10 cellular contexts compared by ENCODE assay signal in the genomic region with DNA sequence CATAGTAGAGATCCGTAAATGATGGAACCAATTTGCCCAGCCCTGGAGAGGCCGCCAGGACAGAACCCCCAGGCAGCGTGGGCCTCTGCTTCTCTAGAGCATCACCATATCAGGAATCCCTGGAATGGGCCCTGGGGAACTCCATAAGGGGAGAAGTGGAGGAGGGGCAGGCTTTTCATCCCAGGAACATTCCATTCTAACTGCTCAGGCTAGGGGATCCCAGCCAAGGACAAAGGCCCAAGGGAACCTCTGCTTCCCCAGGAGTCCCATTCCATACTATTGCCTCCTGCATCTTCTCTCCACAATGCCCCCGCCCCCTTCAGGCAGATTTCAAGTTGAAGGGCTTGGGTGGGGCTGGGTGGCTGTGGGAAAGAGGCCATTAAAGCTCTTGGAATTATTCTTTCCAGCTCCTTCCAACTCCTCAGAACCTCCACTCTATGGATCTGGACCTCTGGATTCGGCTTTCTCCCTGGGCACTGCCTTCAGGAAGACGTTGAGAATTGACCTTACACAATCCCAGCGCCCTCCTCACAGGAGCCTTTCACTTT. TPM values are rescaled to one million over a fixed set of nuclear protein-coding genes. Genes with fewer than 3 reads are reported as not detected.
A peak's percentile ranks its signal among the peaks of the same experiment; 100 is the strongest.
DNase-seq lines count a peak whose midpoint lies in the region; ATAC-seq and TF ChIP-seq lines count a peak whose summit lies in the region.
"Had no signal": no experiment of that assay in that cellular context is flagged by ENCODE, and none has a peak within 500 bp of the region (broad histone marks: within the 10 kb centered on the region; RNA-seq: fewer than 3 reads in every experiment).

No MANE protein-coding gene starts in this region.

- H3K27ac ChIP-seq in BLaER1 treated with 17β-estradiol and CSF1 and Interleukin-3, amounts not matched to agents 10 nM and 100 nM = peak overlapping the region in 1 of 11 experiments; percentile 87; a peak in 2 of 22 replicates
- peak overlapping the region; percentile 82 for H3K27ac ChIP-seq in osteoblast (ENCODE audit: low read depth, low read length)

- peaks cover 3% of the 10 kb centered on the region for H3K79me2 ChIP-seq in osteoblast (ENCODE audit: insufficient read depth, low read length)

- no peak for ATAC-seq in GM21423 (IDR thresholded peaks at IDR 0.05; ENCODE audit: unreplicated experiment)

- no peak overlapping the region for H3K4me3 ChIP-seq in BLaER1 treated with 17β-estradiol and CSF1 and Interleukin-3, amounts not matched to agents 10 nM and 100 nM
- H3K4me3 ChIP-seq in osteoblast (ENCODE audit: insufficient read depth, low read length) = peak overlapping the region; percentile 13

- no peaks in the 10 kb centered on the region for H3K9me3 ChIP-seq in BLaER1 treated with 17β-estradiol and CSF1 and Interleukin-3, amounts not matched to agents 10 nM and 100 nM (replicated peaks in 1 of 11)
- no peaks in the 10 kb centered on the region for H3K9me3 ChIP-seq in osteoblast (ENCODE audit: low read depth, low read length)

- peaks cover 53 to 82% (median 75%) of the 10 kb centered on the region in 10 experiments for H3K4me1 ChIP-seq in BLaER1 treated with 17β-estradiol and CSF1 and Interleukin-3, amounts not matched to agents 10 nM and 100 nM
- H3K4me1 ChIP-seq in osteoblast (ENCODE audit: insufficient read depth, low read length) = peaks cover 55% of the 10 kb centered on the region

- TF ChIP-seq CTCF in osteoblast (IDR thresholded peaks at IDR 0.05; ENCODE audit: extremely low read depth, low read depth, low read length) = no peak

- peaks cover 26 to 31% (median 29%) of the 10 kb centered on the region in 11 experiments for H3K27me3 ChIP-seq in BLaER1 treated with 17β-estradiol and CSF1 and Interleukin-3, amounts not matched to agents 10 nM and 100 nM
- H3K27me3 ChIP-seq in osteoblast (ENCODE audit: insufficient read depth, low read length) = no peaks in the 10 kb centered on the region

- peak; percentile 46 for DNase-seq in SK-MEL-5 (ENCODE audit: low read depth, low spot score)
- DNase-seq in foreskin melanocyte = peak; percentile 84
- peak; percentile 98 for DNase-seq in osteoblast (ENCODE audit: insufficient read length, low spot score, missing footprints)
- no peak for DNase-seq in hippocampal formation (lab: John Stamatoyannopoulos, UW)
- DNase-seq in NCI-H2171 treated with DMSO at 0.1 percent for 48 hours (lab: John Stamatoyannopoulos, UW) = no peak
- no peak for DNase-seq in NCI-H2029 (lab: John Stamatoyannopoulos, UW)
- DNase-seq: activated T-cell treated with anti-CD3 and anti-CD28 coated beads, Interleukin-2, amount 50 U/mL, for 48 hours; stimulated activated CD4-positive, alpha-beta T cell treated with anti-CD3 and anti-CD28 coated beads, Interleukin-4, amount 100 ng/mL, for 24 hours had no signal

- no peaks in the 10 kb centered on the region for H3K36me3 ChIP-seq in BLaER1 treated with 17β-estradiol and CSF1 and Interleukin-3, amounts not matched to agents 10 nM and 100 nM
- H3K36me3 ChIP-seq in osteoblast (ENCODE audit: insufficient read depth, low read length) = no peaks in the 10 kb centered on the region

- in situ Hi-C loops in SK-MEL-5 (cut with HindIII; ENCODE audit: low pct_unique_long_range_greater_than_20kb, low sequenced_read_pairs) = no loop called here

- H3K4me2 ChIP-seq in BLaER1 treated with 17β-estradiol and CSF1 and Interleukin-3, amounts not matched to agents 10 nM and 100 nM = peak overlapping the region in 9 of 11 experiments; percentile 80 to 93 (median 90); a peak in 18 of 22 replicates
- H3K4me2 ChIP-seq in osteoblast (ENCODE audit: insufficient read depth, low read length) = peak overlapping the region; percentile 55

- H4K20me1 ChIP-seq in BLaER1 treated with 17β-estradiol and CSF1 and Interleukin-3, amounts not matched to agents 10 nM and 100 nM = peaks cover 0 to 22% (median 7%) of the 10 kb centered on the region in 11 experiments; a peak in 8 of 22 replicates
- no peaks in the 10 kb centered on the region for H4K20me1 ChIP-seq in osteoblast (ENCODE audit: insufficient read depth, low read length)

- H2AFZ ChIP-seq in osteoblast (ENCODE audit: low read length) = peak overlapping the region; percentile 10

- no peak overlapping the region for H3K9ac ChIP-seq in BLaER1 treated with 17β-estradiol and CSF1 and Interleukin-3, amounts not matched to agents 10 nM and 100 nM

RNA-seq across cellular contexts. Expression of gene TRNP1, which starts 6.0 kb away (rescaled TPM):
- total RNA-seq in SK-MEL-5 (2014; rRNA removed; shearing (Covaris generic)) = 29.1 and 29.5 TPM in 2 replicates
- 42.0 and 49.8 TPM in 2 replicates for polyA plus RNA-seq in SK-MEL-5 (2015; cell fraction: cytosol; rRNA removed)
- 9.9 and 12.9 TPM in 2 replicates for polyA plus RNA-seq in SK-MEL-5 (2015; cell fraction: nucleus; rRNA removed)
- 6.5 TPM in 2 replicates for total RNA-seq in osteoblast

RNA-seq across cellular contexts. Expression of gene TENT5B, which starts 13.1 kb away (rescaled TPM):
- 0.05 TPM in 1 of 2 replicates, not detected in the other for total RNA-seq in SK-MEL-5 (2014; rRNA removed; shearing (Covaris generic))
- polyA plus RNA-seq in SK-MEL-5 (2015; cell fraction: cytosol; rRNA removed) = 0.05 and 0.11 TPM in 2 replicates
- 0.62 TPM in 1 of 2 replicates, not detected in the other for polyA plus RNA-seq in SK-MEL-5 (2015; cell fraction: nucleus; rRNA removed)
- 10.0 and 11.2 TPM in 2 replicates for total RNA-seq in osteoblast

RNA-seq across cellular contexts. Expression of gene KDF1, which starts 39.2 kb away (rescaled TPM):
- total RNA-seq in SK-MEL-5 (2014; rRNA removed; shearing (Covaris generic)) = not detected in 2 replicates
- polyA plus RNA-seq in SK-MEL-5 (2015; cell fraction: cytosol; rRNA removed) = not detected in 2 replicates
- not detected in 2 replicates for polyA plus RNA-seq in SK-MEL-5 (2015; cell fraction: nucleus; rRNA removed)
- not detected in 2 replicates for total RNA-seq in osteoblast

Comparison
In these comparisons a context has a peak if more than half of its experiments do, and no peak if none do; other contexts are left out.
1. DNase-seq: peak in SK-MEL-5 (single experiment), foreskin melanocyte (single experiment) and osteoblast (single experiment); none in hippocampal formation (0 of 2), NCI-H2171 treated with DMSO at 0.1 percent for 48 hours (single experiment) and NCI-H2029 (single experiment).
2. RNA of gene TENT5B, which starts 13.1 kb away (total RNA-seq): 10.0 to 11.2 TPM in osteoblast; 0.05 TPM in SK-MEL-5; every median in the first group is over 10 times any median in the second.